9 cellular contexts compared by ENCODE assay signal in the genomic region with DNA sequence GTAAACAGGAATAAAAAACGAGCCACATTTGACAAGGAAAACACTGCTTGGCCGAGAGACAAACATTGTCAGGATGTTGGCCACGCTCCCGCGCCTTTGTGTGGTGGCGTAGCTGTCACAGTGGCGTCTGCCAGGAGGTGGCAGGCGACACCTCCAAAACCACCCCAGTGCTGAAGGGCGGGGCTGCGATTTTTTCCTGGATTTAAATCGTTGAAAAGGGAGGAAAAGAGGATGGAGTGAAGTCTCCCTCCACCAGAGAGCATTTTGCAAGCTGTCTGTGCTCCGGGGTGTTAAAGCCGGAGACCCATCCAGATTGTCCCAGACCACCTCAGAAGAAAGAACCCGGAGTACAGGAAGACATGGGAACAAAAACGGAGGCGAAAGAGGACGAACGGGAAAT. TPM values are rescaled to one million over a fixed set of nuclear protein-coding genes. Genes with fewer than 3 reads are reported as not detected.
A peak's percentile ranks its signal among the peaks of the same experiment; 100 is the strongest.
DNase-seq lines count a peak whose midpoint lies in the region; ATAC-seq, FAIRE-seq and TF ChIP-seq lines count a peak whose summit lies in the region.
"Had no signal": no experiment of that assay in that cellular context is flagged by ENCODE, and none has a peak within 500 bp of the region (broad histone marks: within the 10 kb centered on the region; RNA-seq: fewer than 3 reads in every experiment).

No MANE protein-coding gene starts in this region.

- peak overlapping the region; percentile 78 for H3K4me3 Mint-ChIP-seq in HFFc6
- H3K4me3 Mint-ChIP-seq: stimulated activated naive CD8-positive, alpha-beta T cell treated with anti-CD3 and anti-CD28 coated beads, Interleukin-15, Interleukin-2, amounts not matched to agents 100 ng/mL and 50 ng/mL, for 24 hours had no signal

- peaks cover 26% of the 10 kb centered on the region for H3K27me3 Mint-ChIP-seq in HFFc6 (ENCODE audit: insufficient read depth)
- H3K27me3 Mint-ChIP-seq: stimulated activated naive CD8-positive, alpha-beta T cell treated with anti-CD3 and anti-CD28 coated beads, Interleukin-15, Interleukin-2, amounts not matched to agents 100 ng/mL and 50 ng/mL, for 24 hours had no signal

- H3K27me3 ChIP-seq in cardiac muscle cell (no peaks in the 10 kb centered on the region), pancreas (no peaks in the 10 kb centered on the region)

- peaks cover 29% of the 10 kb centered on the region for H3K4me1 Mint-ChIP-seq in HFFc6 (ENCODE audit: low read depth)

- no peak overlapping the region; the same call in 1 of the 2 replicates for H3K27ac ChIP-seq in C4-2B
- peak overlapping the region; percentile 69 for H3K27ac ChIP-seq in angular gyrus (ENCODE audit: low read depth, low read length)
- no peak overlapping the region for H3K27ac ChIP-seq in cardiac muscle cell
- H3K27ac ChIP-seq in pancreas = peak overlapping the region; percentile 49 to 85 (median 57)

- WGBS in pancreas, 2 donors = 6 to 8% methylated on average over 18 of the region's 18 CpGs

- H3K36me3 Mint-ChIP-seq in HFFc6 (ENCODE audit: low read depth) = peaks cover 39% of the 10 kb centered on the region

- H3K4me3 ChIP-seq in cardiac muscle cell (no peak overlapping the region), pancreas (peak overlapping the region in 2 of 4 donors; percentile 11 to 38)

- ATAC-seq in pancreas (peak; percentile 87 to 94 (median 94)), HG03442 (IDR thresholded peaks at IDR 0.05; ENCODE audit: unreplicated experiment) (no peak), GM18517 (IDR thresholded peaks at IDR 0.05; ENCODE audit: unreplicated experiment) (no peak)

- intact Hi-C loops in pancreas (cut with DNase I) = loop anchor here (5.0 to 10.0 kb wide), 3 partner anchors 80 to 190 kb away; no protein-coding TSS in a partner anchor

- peaks cover 3% of the 10 kb centered on the region; the same call in 1 of the 2 replicates for H3K9me3 Mint-ChIP-seq in HFFc6
- H3K9me3 Mint-ChIP-seq: stimulated activated naive CD8-positive, alpha-beta T cell treated with anti-CD3 and anti-CD28 coated beads, Interleukin-15, Interleukin-2, amounts not matched to agents 100 ng/mL and 50 ng/mL, for 24 hours had no signal

- H3K9me3 ChIP-seq in cardiac muscle cell (ENCODE audit: low read depth) (no peaks in the 10 kb centered on the region), pancreas (no peaks in the 10 kb centered on the region)

- H3K36me3 ChIP-seq in cardiac muscle cell (peaks cover 6% of the 10 kb centered on the region), pancreas (peaks cover 0 to 11% (median 0%) of the 10 kb centered on the region in 3 donors)

- H3K27ac Mint-ChIP-seq in HFFc6 = peak overlapping the region; percentile 77
- H3K27ac Mint-ChIP-seq: stimulated activated naive CD8-positive, alpha-beta T cell treated with anti-CD3 and anti-CD28 coated beads, Interleukin-15, Interleukin-2, amounts not matched to agents 100 ng/mL and 50 ng/mL, for 24 hours had no signal

- H3K4me1 ChIP-seq in cardiac muscle cell (ENCODE audit: low read depth) (no peaks in the 10 kb centered on the region), pancreas (peaks cover 5 to 17% (median 9%) of the 10 kb centered on the region in 3 donors)

- peak; percentile 68 for DNase-seq in HFFc6
- DNase-seq in RCC 7860 (ENCODE audit: low spot score) = peak; percentile 38
- DNase-seq in cardiac muscle cell (ENCODE audit: low read depth in 1 of 2, low spot score in 1 of 2) = peak; percentile 77 to 78
- DNase-seq in pancreas = peak; percentile 91 to 96 (median 93)

- peak; percentile 93 for TF ChIP-seq CTCF in C4-2B (conservative IDR thresholded peaks at IDR 0.05)
- peak; percentile 90 for TF ChIP-seq CTCF in HFFc6 (IDR thresholded peaks at IDR 0.05)
- peak; percentile 74 for TF ChIP-seq CTCF in cardiac muscle cell (IDR thresholded peaks at IDR 0.05; ENCODE audit: low read depth, low read length)
- TF ChIP-seq CTCF in pancreas (IDR thresholded peaks at IDR 0.05) = peak; percentile 69 to 75 (median 73)

- FAIRE-seq in RCC 7860 (lab: Jason Lieb, UNC) (no peak), pancreas (lab: Jason Lieb, UNC) (no peak)

RNA-seq across cellular contexts. Expression of a gene that starts 12.7 kb away (rescaled TPM):
- total RNA-seq in HFFc6 (2021; fragmentation: NEBNext Ultra II Directional; extraction: Animal tissue kit (Norgen Biotek cat#: 25700)) = 10 to 100 TPM; 10.9 to 13.4 (median 12.8) TPM
- total RNA-seq in cardiac muscle cell (24.8 and 26.4 TPM in 2 replicates), pancreas (10 to 100 TPM; 11.4 to 17.6 (median 13.9) TPM)
- polyA plus RNA-seq in cardiac muscle cell (28.1 and 35.7 TPM in 2 replicates), pancreas (10 to 100 TPM; 11.3 to 19.1 TPM)

RNA-seq across cellular contexts. Expression of a gene that starts 12.8 kb away (rescaled TPM):
- 10 to 100 TPM; 43.8 to 57.9 (median 48.6) TPM for total RNA-seq in HFFc6 (2021; fragmentation: NEBNext Ultra II Directional; extraction: Animal tissue kit (Norgen Biotek cat#: 25700))
- total RNA-seq in cardiac muscle cell (85.3 and 151 TPM in 2 replicates), pancreas (10 to 100 TPM; 19.9 to 36.8 (median 28.0) TPM)
- polyA plus RNA-seq in cardiac muscle cell (76.8 and 83.7 TPM in 2 replicates), pancreas (10 to 100 TPM; 18.7 to 35.2 TPM)

RNA-seq across cellular contexts. Expression of a gene that starts 42.8 kb away (rescaled TPM):
- total RNA-seq in HFFc6 (2021; fragmentation: NEBNext Ultra II Directional; extraction: Animal tissue kit (Norgen Biotek cat#: 25700)) = 10 to 100 TPM; 21.0 to 27.7 (median 21.7) TPM
- 16.4 and 24.8 TPM in 2 replicates for total RNA-seq in cardiac muscle cell
- polyA plus RNA-seq in cardiac muscle cell = 23.7 and 42.6 TPM in 2 replicates
- 10 to 100 TPM in 2 of 6 donors, 1 to 10 TPM in 4; 7.2 to 13.1 (median 8.3) TPM for total RNA-seq in pancreas
- polyA plus RNA-seq in pancreas = 1 to 10 TPM; 6.3 to 8.5 TPM

Comparison
In these comparisons a context has a peak if more than half of its experiments do, and no peak if none do; other contexts are left out.
1. H3K27ac ChIP-seq: peak in angular gyrus (single experiment) and pancreas (4 of 4); none in C4-2B (single experiment) and cardiac muscle cell (single experiment).
2. DNase-seq: peak in every context shown above with its lines; median percentile 93 in pancreas; 78 in cardiac muscle cell; 68 in HFFc6; 38 in RCC 7860.
3. ATAC-seq: peak in pancreas (4 of 4); none in HG03442 (single experiment) and GM18517 (single experiment).
4. Peak in every context shown above with its lines, with median percentiles within 50 percentile points of each other: CTCF ChIP-seq.